ENCODE assay signal across 26 cellular contexts in genomic region chr13:112716841-112717520, GRCh38. TPM values are rescaled to one million over a fixed set of nuclear protein-coding genes. Genes with fewer than 3 reads are reported as not detected.
DNase-seq lines count a peak whose midpoint lies in the region; ATAC-seq and TF ChIP-seq lines count a peak whose summit lies in the region.
"Had no signal": no experiment of that assay in that cellular context is flagged by ENCODE, and none has a peak within 500 bp of the region (broad histone marks: within the 10 kb centered on the region; RNA-seq: fewer than 3 reads in every experiment).

No MANE protein-coding gene starts in this region.

- no peak overlapping the region for H3K4me3 Mint-ChIP-seq in activated T-helper 17 cell treated with anti-CD3 and anti-CD28 coated beads, Interleukin-2, amount 50 U/mL, for 72 hours
- no peak overlapping the region for H3K4me3 Mint-ChIP-seq in nephron progenitor cell
- peak overlapping the region; percentile 67 for H3K4me3 Mint-ChIP-seq in type B pancreatic cell
- H3K4me3 Mint-ChIP-seq: stimulated activated naive CD8-positive, alpha-beta T cell treated with anti-CD3 and anti-CD28 coated beads, Interleukin-15, Interleukin-2, amounts not matched to agents 100 ng/mL and 50 ng/mL, for 24 hours; T-helper 2 cell treated with Interferon-gamma antibody and Interleukin-4, amounts not matched to agents 5 μg/mL and 100 μg/mL, for 36 hours had no signal

- H3K27ac Mint-ChIP-seq in activated T-helper 17 cell treated with anti-CD3 and anti-CD28 coated beads, Interleukin-2, amount 50 U/mL, for 72 hours, result peak overlapping the region; percentile 38
- H3K27ac Mint-ChIP-seq in nephron progenitor cell (peak overlapping the region; percentile 31), type B pancreatic cell (peak overlapping the region; percentile 81)
- H3K27ac Mint-ChIP-seq: stimulated activated naive CD8-positive, alpha-beta T cell treated with anti-CD3 and anti-CD28 coated beads, Interleukin-15, Interleukin-2, amounts not matched to agents 100 ng/mL and 50 ng/mL, for 24 hours; T-helper 2 cell treated with Interferon-gamma antibody and Interleukin-4, amounts not matched to agents 5 μg/mL and 100 μg/mL, for 36 hours had no signal

- H3K4me3 ChIP-seq in cardiac muscle cell, result no peak overlapping the region
- H3K4me3 ChIP-seq in BE2C (ENCODE audit: low read depth, low read length), result no peak overlapping the region
- H3K4me3 ChIP-seq: A549, tibial artery had no signal

- H3K36me3 ChIP-seq in cardiac muscle cell (no peaks in the 10 kb centered on the region), BE2C (no peaks in the 10 kb centered on the region)
- H3K36me3 ChIP-seq: tibial artery had no signal

- H3K36me3 Mint-ChIP-seq in activated T-helper 17 cell treated with anti-CD3 and anti-CD28 coated beads, Interleukin-2, amount 50 U/mL, for 72 hours (ENCODE audit: low read depth), result peaks cover 8% of the 10 kb centered on the region
- H3K36me3 Mint-ChIP-seq in nephron progenitor cell (ENCODE audit: low read depth) (peaks cover 62% of the 10 kb centered on the region), type B pancreatic cell (peaks cover 30% of the 10 kb centered on the region)

- peak overlapping the region; percentile 79 for H3K27ac ChIP-seq in cardiac muscle cell
- H3K27ac ChIP-seq: A549, tibial artery had no signal

- no peaks in the 10 kb centered on the region for H3K27me3 Mint-ChIP-seq in activated T-helper 17 cell treated with anti-CD3 and anti-CD28 coated beads, Interleukin-2, amount 50 U/mL, for 72 hours
- H3K27me3 Mint-ChIP-seq in nephron progenitor cell (ENCODE audit: low read depth, poor library complexity), result no peaks in the 10 kb centered on the region
- H3K27me3 Mint-ChIP-seq in type B pancreatic cell, result no peaks in the 10 kb centered on the region
- H3K27me3 Mint-ChIP-seq: stimulated activated naive CD8-positive, alpha-beta T cell treated with anti-CD3 and anti-CD28 coated beads, Interleukin-15, Interleukin-2, amounts not matched to agents 100 ng/mL and 50 ng/mL, for 24 hours had no signal

- no peaks in the 10 kb centered on the region for H3K9me3 ChIP-seq in cardiac muscle cell (ENCODE audit: low read depth)
- H3K9me3 ChIP-seq in BE2C, result no peaks in the 10 kb centered on the region
- H3K9me3 ChIP-seq: A549, SK-N-SH had no signal

- ATAC-seq in Right ventricle myocardium inferior, result no peak
- no peak for ATAC-seq in activated T-helper 17 cell treated with anti-CD3 and anti-CD28 coated beads, Interleukin-2, amount 50 U/mL, for 72 hours (replicated peaks)
- ATAC-seq in HG02610 (IDR thresholded peaks at IDR 0.05; ENCODE audit: unreplicated experiment), result no peak
- ATAC-seq: A549, HCT116 had no signal

- DNase-seq in cardiac muscle cell (ENCODE audit: low read depth in 1 of 2, low spot score in 1 of 2), result no peak
- DNase-seq in Right ventricle myocardium inferior (ENCODE audit: missing footprints), result no peak
- no peak for DNase-seq in nephron progenitor cell
- DNase-seq in type B pancreatic cell (ENCODE audit: extremely low spot score, unreplicated experiment), result no peak
- DNase-seq in BE2C, result no peak
- DNase-seq in HUDEP-2 (lab: John Stamatoyannopoulos, UW; ENCODE audit: unreplicated experiment in 76 of 76), result no peak
- DNase-seq: activated CD4-positive, alpha-beta T cell treated with anti-CD3 and anti-CD28 coated beads for 48 hours; activated naive CD4-positive, alpha-beta T cell treated with anti-CD3 and anti-CD28 coated beads, Interleukin-2, amount 50 U/mL, for 16 hours; activated T-cell treated with anti-CD3 and anti-CD28 coated beads, Interleukin-2, amount 50 U/mL, for 48 hours; AML-193; amniotic stem cell; DMS153; KG1; NCI-H1417 treated with DMSO at 0.1 percent for 48 hours; NCI-H2081; NCI-H446 treated with DMSO at 0.1 percent for 48 hours; NCI-H82; RPMI8226; SK-N-SH had no signal

- H3K4me1 ChIP-seq in cardiac muscle cell (ENCODE audit: low read depth) (peaks cover 40% of the 10 kb centered on the region), BE2C (no peaks in the 10 kb centered on the region; the same call in 1 of the 2 replicates)

- H3K27me3 ChIP-seq in cardiac muscle cell, result no peaks in the 10 kb centered on the region
- H3K27me3 ChIP-seq in BE2C, result no peaks in the 10 kb centered on the region
- H3K27me3 ChIP-seq: tibial artery had no signal

- no peaks in the 10 kb centered on the region for H3K9me3 Mint-ChIP-seq in activated T-helper 17 cell treated with anti-CD3 and anti-CD28 coated beads, Interleukin-2, amount 50 U/mL, for 72 hours
- peaks cover 23% of the 10 kb centered on the region for H3K9me3 Mint-ChIP-seq in nephron progenitor cell
- H3K9me3 Mint-ChIP-seq in type B pancreatic cell, result peaks cover 12% of the 10 kb centered on the region
- H3K9me3 Mint-ChIP-seq: stimulated activated naive CD8-positive, alpha-beta T cell treated with anti-CD3 and anti-CD28 coated beads, Interleukin-15, Interleukin-2, amounts not matched to agents 100 ng/mL and 50 ng/mL, for 24 hours; T-helper 2 cell treated with Interferon-gamma antibody and Interleukin-4, amounts not matched to agents 5 μg/mL and 100 μg/mL, for 36 hours had no signal

- peaks cover 14% of the 10 kb centered on the region for H3K4me1 Mint-ChIP-seq in activated T-helper 17 cell treated with anti-CD3 and anti-CD28 coated beads, Interleukin-2, amount 50 U/mL, for 72 hours
- peaks cover 80% of the 10 kb centered on the region for H3K4me1 Mint-ChIP-seq in nephron progenitor cell
- peaks cover 49% of the 10 kb centered on the region for H3K4me1 Mint-ChIP-seq in type B pancreatic cell (ENCODE audit: unreplicated experiment)

- no peak for TF ChIP-seq CTCF in cardiac muscle cell (IDR thresholded peaks at IDR 0.05; ENCODE audit: low read depth, low read length)
- no peak for TF ChIP-seq CTCF in nephron progenitor cell (IDR thresholded peaks at IDR 0.05)
- TF ChIP-seq CTCF in type B pancreatic cell (conservative IDR thresholded peaks at IDR 0.05), result no peak
- no peak for TF ChIP-seq CTCF in BE2C (IDR thresholded peaks at IDR 0.05; ENCODE audit: low read depth, low read length)

- intact Hi-C loops in Right ventricle myocardium inferior (cut with DNase I), result no loop called here

RNA-seq across cellular contexts. Expression of gene ATP11A, which starts 27.1 kb away (rescaled TPM):
- 25.2 and 42.9 TPM in 2 replicates for total RNA-seq in cardiac muscle cell
- polyA plus RNA-seq in cardiac muscle cell, result 38.0 and 55.7 TPM in 2 replicates
- total RNA-seq in Right ventricle myocardium inferior, result 89.9 TPM
- total RNA-seq in activated T-helper 17 cell treated with anti-CD3 and anti-CD28 coated beads, Interleukin-2, amount 50 U/mL, for 72 hours, result 10 to 100 TPM; 39.7 to 48.6 TPM
- 70.9 and 97.6 TPM in 2 replicates for total RNA-seq in type B pancreatic cell (ENCODE audit: low replicate concordance)
- 18.4 TPM for polyA plus RNA-seq in BE2C (2012; ENCODE audit: insufficient read depth, insufficient read length, low read depth)

Comparison
In these comparisons a context has a peak if more than half of its experiments do, and no peak if none do; other contexts are left out.
1. H3K27ac Mint-ChIP-seq: peak in every context shown above with its lines; median percentile 81 in type B pancreatic cell; 38 in activated T-helper 17 cell treated with anti-CD3 and anti-CD28 coated beads, Interleukin-2, amount 50 U/mL, for 72 hours; 31 in nephron progenitor cell.